In the genomic region with DNA sequence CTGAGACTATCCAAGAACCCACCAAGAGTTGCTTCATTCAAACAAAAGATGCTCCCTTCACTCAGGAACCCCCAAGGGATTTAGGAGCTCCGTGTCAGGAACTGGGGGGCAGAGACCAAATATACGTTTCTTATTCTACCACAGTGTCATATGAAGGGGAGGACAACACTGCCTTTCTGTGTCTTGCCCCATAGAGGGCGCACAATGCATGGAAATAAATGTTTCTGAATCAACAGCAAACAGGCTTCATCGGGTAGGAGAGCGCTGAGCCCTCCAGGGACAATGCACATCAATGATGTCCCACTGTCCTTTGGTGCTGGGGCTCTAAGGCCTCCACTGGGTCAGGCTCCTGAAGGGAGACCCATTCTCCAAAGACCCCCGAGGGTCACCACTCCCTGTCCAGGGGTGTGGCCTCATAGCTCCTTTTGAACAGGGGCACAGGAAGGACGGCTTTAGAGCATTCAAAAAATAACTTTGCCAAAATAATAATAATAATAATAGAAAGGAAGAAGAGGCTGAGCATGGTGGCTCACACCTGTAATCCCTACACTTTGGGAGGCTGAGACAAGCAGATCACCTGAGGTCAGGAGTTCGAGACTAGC, we compare ENCODE assay signal across 8 cellular contexts.
DNase-seq lines count a peak whose midpoint lies in the region; ATAC-seq and TF ChIP-seq lines count a peak whose summit lies in the region.

No MANE protein-coding gene starts in this region.

- TF ChIP-seq CTCF in astrocyte of the spinal cord (IDR thresholded peaks at IDR 0.05; ENCODE audit: low read depth, low read length), result peak; percentile 69

- no peak overlapping the region for H3K4me3 ChIP-seq in astrocyte of the spinal cord (ENCODE audit: low read depth, low read length)

- in situ Hi-C loops in astrocyte of the spinal cord (cut with HindIII; ENCODE audit: low sequenced_read_pairs), result no loop called here

- DNase-seq in DMS 273 (lab: John Stamatoyannopoulos, UW; ENCODE audit: unreplicated experiment) (peak; percentile 79), DMS 273 treated with DMSO at 0.1 percent for 48 hours (lab: John Stamatoyannopoulos, UW) (no peak), NCI-H524 treated with DMSO at 0.1 percent for 48 hours (lab: John Stamatoyannopoulos, UW) (peak; percentile 46), astrocyte of the spinal cord (ENCODE audit: low read depth, low spot score) (peak; percentile 43), inferior parietal cortex (ENCODE audit: extremely low spot score) (peak; percentile 74)
- peak; percentile 37 for DNase-seq in stimulated activated CD8-positive, alpha-beta memory T cell treated with anti-CD3 and anti-CD28 coated beads, Interleukin-4, amount 100 ng/mL, for 48 hours

- ATAC-seq in GM19351 (IDR thresholded peaks at IDR 0.05; ENCODE audit: unreplicated experiment) (peak; percentile 69), HG03139 (IDR thresholded peaks at IDR 0.05; ENCODE audit: unreplicated experiment) (peak; percentile 80)
